8 cellular contexts compared by ENCODE assay signal in the genomic region with DNA sequence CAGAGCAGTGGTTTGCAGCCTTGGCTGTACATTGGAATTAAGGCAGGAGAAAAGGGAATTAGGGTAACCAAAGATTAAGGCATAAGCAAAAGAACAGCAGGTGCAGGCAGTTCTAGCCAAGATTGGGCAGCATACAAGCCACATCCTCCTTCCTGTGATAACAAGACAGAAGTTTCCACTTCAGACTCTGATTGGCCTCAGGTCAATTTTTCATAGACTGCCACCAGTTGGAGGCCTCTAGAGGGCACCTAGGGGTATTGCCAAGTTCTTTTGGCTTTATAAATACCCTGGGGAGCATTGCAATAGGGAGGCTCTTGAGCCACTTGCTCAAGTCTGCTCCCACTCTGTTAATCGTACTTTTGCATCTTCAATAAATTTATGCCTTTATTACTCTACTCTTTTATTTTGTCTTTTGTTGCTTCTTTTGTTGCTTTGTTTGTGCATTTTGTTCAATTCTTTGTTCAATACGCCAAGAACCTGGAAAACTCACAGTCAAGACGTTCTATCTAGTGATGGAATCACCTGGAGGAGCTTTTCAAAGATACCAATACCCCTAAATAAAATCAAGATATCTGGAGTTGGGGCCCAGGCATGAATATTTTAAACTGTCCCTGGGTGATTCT. TPM values are rescaled to one million over a fixed set of nuclear protein-coding genes. Genes with fewer than 3 reads are reported as not detected.
DNase-seq lines count a peak whose midpoint lies in the region; ATAC-seq and TF ChIP-seq lines count a peak whose summit lies in the region.

No MANE protein-coding gene starts in this region.

- no peaks in the 10 kb centered on the region for H3K27me3 ChIP-seq in kidney epithelial cell (ENCODE audit: control insufficient read depth, insufficient read depth, low read length)

- TF ChIP-seq CTCF in kidney epithelial cell (IDR thresholded peaks at IDR 0.05; ENCODE audit: insufficient read depth, low read length, poor library complexity, severe bottlenecking): peak; percentile 65
- no peak for TF ChIP-seq CTCF in coronary artery (IDR thresholded peaks at IDR 0.05)

- ATAC-seq in GM19328 (IDR thresholded peaks at IDR 0.05; ENCODE audit: unreplicated experiment): peak; percentile 73

- H3K36me3 ChIP-seq in kidney epithelial cell (ENCODE audit: control insufficient read depth, insufficient read depth, low read length): no peaks in the 10 kb centered on the region

- no peaks in the 10 kb centered on the region for H3K36me3 Mint-ChIP-seq in activated naive CD8-positive, alpha-beta T cell

- H3K4me3 ChIP-seq in kidney epithelial cell (ENCODE audit: low read depth, low read length) (no peak overlapping the region), coronary artery (no peak overlapping the region)

- peak overlapping the region; percentile 23 for H3K4me3 Mint-ChIP-seq in activated naive CD8-positive, alpha-beta T cell

- DNase-seq in CD1c-positive myeloid dendritic cell (ENCODE audit: extremely low spot score): peak; percentile 83
- DNase-seq in HUDEP-2 (lab: John Stamatoyannopoulos, UW; ENCODE audit: unreplicated experiment in 76 of 76): peak in 73 of 76 experiments; percentile 26 to 95 (median 77)
- peak; percentile 89 for DNase-seq in SKM-1 (lab: John Stamatoyannopoulos, UW; ENCODE audit: unreplicated experiment)
- peak; percentile 23 for DNase-seq in kidney epithelial cell (ENCODE audit: low read depth)
- peak; percentile 13 for DNase-seq in stimulated activated CD8-positive, alpha-beta memory T cell treated with anti-CD3 and anti-CD28 coated beads, Interleukin-7, amount 100 ng/mL, for 24 hours (ENCODE audit: low read depth)
- DNase-seq in coronary artery (ENCODE audit: low spot score): no peak

- no peaks in the 10 kb centered on the region for H3K27me3 Mint-ChIP-seq in activated naive CD8-positive, alpha-beta T cell

- peak overlapping the region; percentile 68 for H3K27ac Mint-ChIP-seq in activated naive CD8-positive, alpha-beta T cell

- no peak overlapping the region for H3K27ac ChIP-seq in coronary artery

- H3K9me3 Mint-ChIP-seq in activated naive CD8-positive, alpha-beta T cell (ENCODE audit: low read depth): no peaks in the 10 kb centered on the region

- peaks cover 24% of the 10 kb centered on the region for H3K4me1 Mint-ChIP-seq in activated naive CD8-positive, alpha-beta T cell (ENCODE audit: low read depth)

RNA-seq across cellular contexts. Expression of a gene that starts 32.2 kb away (rescaled TPM):
- total RNA-seq in kidney epithelial cell: 3.9 and 4.5 TPM in 2 replicates
